ENCODE assay signal across 15 cellular contexts in the genomic region with DNA sequence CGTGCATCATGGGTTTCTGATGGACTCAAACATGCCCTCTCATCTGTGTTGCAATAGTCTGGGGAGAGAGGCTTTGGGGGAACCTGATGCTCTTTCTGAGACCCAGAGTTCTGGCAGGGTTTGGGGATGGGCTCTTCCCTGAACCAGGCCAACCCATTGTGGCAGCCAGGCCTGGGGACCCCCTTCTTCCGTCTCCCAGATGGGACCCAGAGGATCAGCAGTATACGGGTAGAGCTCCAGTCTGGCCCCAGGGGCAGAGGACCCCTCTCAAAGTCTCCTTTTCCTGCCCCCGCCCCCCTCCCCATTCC.
DNase-seq lines count a peak whose midpoint lies in the region; ATAC-seq and TF ChIP-seq lines count a peak whose summit lies in the region.
"Had no signal": no experiment of that assay in that cellular context is flagged by ENCODE, and none has a peak within 500 bp of the region (broad histone marks: within the 10 kb centered on the region; RNA-seq: fewer than 3 reads in every experiment).

No MANE protein-coding gene starts in this region.

- TF ChIP-seq CTCF in right atrium auricular region (IDR thresholded peaks at IDR 0.05) = no peak
- TF ChIP-seq CTCF in colonic mucosa (IDR thresholded peaks at IDR 0.05) = no peak
- no peak for TF ChIP-seq CTCF in osteoblast (IDR thresholded peaks at IDR 0.05; ENCODE audit: extremely low read depth, low read depth, low read length)
- TF ChIP-seq CTCF in body of pancreas (IDR thresholded peaks at IDR 0.05) = no peak

- no peaks in the 10 kb centered on the region for H3K9me3 ChIP-seq in right atrium auricular region
- H3K9me3 ChIP-seq in colonic mucosa = no peaks in the 10 kb centered on the region
- H3K9me3 ChIP-seq in osteoblast (ENCODE audit: low read depth, low read length) = no peaks in the 10 kb centered on the region
- H3K9me3 ChIP-seq in body of pancreas = no peaks in the 10 kb centered on the region

- H3K4me1 Mint-ChIP-seq in activated CD4-positive, alpha-beta memory T cell treated with anti-CD3 and anti-CD28 coated beads, Interleukin-2, amount 10 ng/mL, durations not matched to agents 7 days and 5 days = no peaks in the 10 kb centered on the region
- H3K4me1 Mint-ChIP-seq: B cell had no signal

- no peaks in the 10 kb centered on the region for H3K79me2 ChIP-seq in osteoblast (ENCODE audit: insufficient read depth, low read length)

- no peaks in the 10 kb centered on the region for H3K27me3 Mint-ChIP-seq in activated CD4-positive, alpha-beta memory T cell treated with anti-CD3 and anti-CD28 coated beads, Interleukin-2, amount 10 ng/mL, durations not matched to agents 7 days and 5 days

- CTCF ChIA-PET in activated CD4-positive, alpha-beta memory T cell treated with anti-CD3 and anti-CD28 coated beads, Interleukin-2, amount 10 ng/mL, durations not matched to agents 7 days and 5 days (lab: Charles Lee) = no interaction called here

- no peak overlapping the region for H3K4me3 Mint-ChIP-seq in activated CD4-positive, alpha-beta memory T cell treated with anti-CD3 and anti-CD28 coated beads, Interleukin-2, amount 10 ng/mL, durations not matched to agents 7 days and 5 days
- H3K4me3 Mint-ChIP-seq: B cell; CD4-positive, alpha-beta T cell had no signal

- no peak overlapping the region for H3K9ac ChIP-seq in colonic mucosa (ENCODE audit: low read depth in 2 of 2, low read length in 2 of 2)
- H3K9ac ChIP-seq: GM23248 had no signal

- H3K27me3 ChIP-seq in right atrium auricular region (no peaks in the 10 kb centered on the region), colonic mucosa (no peaks in the 10 kb centered on the region), osteoblast (ENCODE audit: insufficient read depth, low read length) (peaks cover 8% of the 10 kb centered on the region), body of pancreas (no peaks in the 10 kb centered on the region)

- WGBS in body of pancreas, 2 donors = 93% methylated on average over 3 of the region's 4 CpGs

- H3K4me1 ChIP-seq in right atrium auricular region (no peaks in the 10 kb centered on the region), colonic mucosa (no peaks in the 10 kb centered on the region), osteoblast (ENCODE audit: insufficient read depth, low read length) (peaks cover 5% of the 10 kb centered on the region), body of pancreas (no peaks in the 10 kb centered on the region)

- POLR2A ChIA-PET in activated CD4-positive, alpha-beta memory T cell treated with anti-CD3 and anti-CD28 coated beads, Interleukin-2, amount 10 ng/mL, durations not matched to agents 7 days and 5 days (lab: Charles Lee) = no interaction called here

- no peak overlapping the region for H2AFZ ChIP-seq in osteoblast (ENCODE audit: low read length)
- H2AFZ ChIP-seq: GM23248 had no signal

- no peak for TF ChIP-seq POLR2A in body of pancreas (IDR thresholded peaks at IDR 0.05)

- DNase-seq in right atrium auricular region (ENCODE audit: low spot score) (peak; percentile 23), left ventricle myocardium superior (no peak), colonic mucosa (peak; percentile 8), osteoblast (ENCODE audit: insufficient read length, low spot score, missing footprints) (peak; percentile 82), body of pancreas (no peak), GM03348 (ENCODE audit: low spot score) (no peak)
- DNase-seq in activated CD4-positive, alpha-beta memory T cell treated with anti-CD3 and anti-CD28 coated beads, Interleukin-2, amount 10 ng/mL, durations not matched to agents 7 days and 5 days = no peak
- DNase-seq: 8988T, C1 segment of cervical spinal cord, Calu3, DMS 273 treated with DMSO at 0.1 percent for 48 hours, DMS79, GM23248 had no signal

- H3K36me3 Mint-ChIP-seq in activated CD4-positive, alpha-beta memory T cell treated with anti-CD3 and anti-CD28 coated beads, Interleukin-2, amount 10 ng/mL, durations not matched to agents 7 days and 5 days (ENCODE audit: low read depth) = no peaks in the 10 kb centered on the region

- H3K4me2 ChIP-seq in osteoblast (ENCODE audit: insufficient read depth, low read length) = no peak overlapping the region

- H3K27ac ChIP-seq in right atrium auricular region (no peak overlapping the region), colonic mucosa (no peak overlapping the region), osteoblast (ENCODE audit: low read depth, low read length) (no peak overlapping the region), body of pancreas (no peak overlapping the region)
- H3K27ac ChIP-seq: GM23248 had no signal

- intact Hi-C loops in left ventricle myocardium superior (cut with micrococcal nuclease) = no loop called here
- intact Hi-C loops in colonic mucosa (cut with DNase I) = no loop called here
- intact Hi-C loops in body of pancreas (cut with DNase I) = no loop called here

- H3K4me3 ChIP-seq in right atrium auricular region (no peak overlapping the region), colonic mucosa (no peak overlapping the region), osteoblast (ENCODE audit: insufficient read depth, low read length) (no peak overlapping the region), body of pancreas (no peak overlapping the region)
- H3K4me3 ChIP-seq: GM23248 had no signal

- H4K20me1 ChIP-seq in osteoblast (ENCODE audit: insufficient read depth, low read length) = no peaks in the 10 kb centered on the region

- H3K36me3 ChIP-seq in right atrium auricular region = no peaks in the 10 kb centered on the region
- H3K36me3 ChIP-seq in colonic mucosa = no peaks in the 10 kb centered on the region
- no peaks in the 10 kb centered on the region for H3K36me3 ChIP-seq in osteoblast (ENCODE audit: insufficient read depth, low read length)
- no peaks in the 10 kb centered on the region for H3K36me3 ChIP-seq in body of pancreas (replicated peaks in 1 of 2; ENCODE audit: insufficient read depth in 1 of 2, low read depth in 2 of 2)

- no peaks in the 10 kb centered on the region for H3K9me3 Mint-ChIP-seq in activated CD4-positive, alpha-beta memory T cell treated with anti-CD3 and anti-CD28 coated beads, Interleukin-2, amount 10 ng/mL, durations not matched to agents 7 days and 5 days
- H3K9me3 Mint-ChIP-seq: CD4-positive, alpha-beta T cell had no signal

- H3K27ac Mint-ChIP-seq in activated CD4-positive, alpha-beta memory T cell treated with anti-CD3 and anti-CD28 coated beads, Interleukin-2, amount 10 ng/mL, durations not matched to agents 7 days and 5 days = no peak overlapping the region
- H3K27ac Mint-ChIP-seq: B cell; CD4-positive, alpha-beta T cell had no signal

- no peak for ATAC-seq in left ventricle myocardium superior
- no peak for ATAC-seq in body of pancreas

Comparison
In these comparisons a context has a peak if more than half of its experiments do, and no peak if none do; other contexts are left out.
1. DNase-seq: peak in right atrium auricular region (single experiment), colonic mucosa (single experiment) and osteoblast (single experiment); none in left ventricle myocardium superior (single experiment), body of pancreas (0 of 4), GM03348 (single experiment) and activated CD4-positive, alpha-beta memory T cell treated with anti-CD3 and anti-CD28 coated beads, Interleukin-2, amount 10 ng/mL, durations not matched to agents 7 days and 5 days (single experiment).